Comparison of ENCODE assay signal across 8 cellular contexts in genomic region chr6:157021267-157022021, GRCh38.
DNase-seq lines count a peak whose midpoint lies in the region; ATAC-seq, FAIRE-seq and TF ChIP-seq lines count a peak whose summit lies in the region.

No MANE protein-coding gene starts in this region.

- peak overlapping the region; percentile 76 to 99 (median 92) for H3K27ac Mint-ChIP-seq in IgD-negative memory B cell
- peak overlapping the region; percentile 93 for H3K27ac Mint-ChIP-seq in activated T-helper 17 cell treated with anti-CD3 and anti-CD28 coated beads, Interleukin-2, amount 50 U/mL, for 72 hours
- H3K27ac Mint-ChIP-seq in natural killer cell treated with Interleukin-12 subunit alpha and Interleukin-12 subunit beta and Interleukin-15 and Interleukin-18, amount 100 ng/mL, for 72 hours, result peak overlapping the region; percentile 79 to 84

- peaks cover 2% of the 10 kb centered on the region for H3K36me3 Mint-ChIP-seq in IgD-negative memory B cell
- H3K36me3 Mint-ChIP-seq in activated T-helper 17 cell treated with anti-CD3 and anti-CD28 coated beads, Interleukin-2, amount 50 U/mL, for 72 hours (ENCODE audit: low read depth), result peaks cover 4% of the 10 kb centered on the region
- H3K36me3 Mint-ChIP-seq in natural killer cell treated with Interleukin-12 subunit alpha and Interleukin-12 subunit beta and Interleukin-15 and Interleukin-18, amount 100 ng/mL, for 72 hours, result no peaks in the 10 kb centered on the region

- no peak for TF ChIP-seq CTCF in fibroblast of mammary gland (conservative IDR thresholded peaks at IDR 0.05; ENCODE audit: control insufficient read depth, insufficient read depth, low read depth, low read length)

- no peaks in the 10 kb centered on the region for H3K9me3 Mint-ChIP-seq in IgD-negative memory B cell
- no peaks in the 10 kb centered on the region for H3K9me3 Mint-ChIP-seq in activated T-helper 17 cell treated with anti-CD3 and anti-CD28 coated beads, Interleukin-2, amount 50 U/mL, for 72 hours
- H3K9me3 Mint-ChIP-seq in natural killer cell treated with Interleukin-12 subunit alpha and Interleukin-12 subunit beta and Interleukin-15 and Interleukin-18, amount 100 ng/mL, for 72 hours, result no peaks in the 10 kb centered on the region

- peak overlapping the region; percentile 80 to 99 (median 94) for H3K4me3 Mint-ChIP-seq in IgD-negative memory B cell
- peak overlapping the region; percentile 77 for H3K4me3 Mint-ChIP-seq in activated T-helper 17 cell treated with anti-CD3 and anti-CD28 coated beads, Interleukin-2, amount 50 U/mL, for 72 hours
- H3K4me3 Mint-ChIP-seq in natural killer cell treated with Interleukin-12 subunit alpha and Interleukin-12 subunit beta and Interleukin-15 and Interleukin-18, amount 100 ng/mL, for 72 hours, result peak overlapping the region; percentile 77

- peaks cover 2% of the 10 kb centered on the region for H3K27me3 Mint-ChIP-seq in IgD-negative memory B cell
- H3K27me3 Mint-ChIP-seq in activated T-helper 17 cell treated with anti-CD3 and anti-CD28 coated beads, Interleukin-2, amount 50 U/mL, for 72 hours, result no peaks in the 10 kb centered on the region
- no peaks in the 10 kb centered on the region for H3K27me3 Mint-ChIP-seq in natural killer cell treated with Interleukin-12 subunit alpha and Interleukin-12 subunit beta and Interleukin-15 and Interleukin-18, amount 100 ng/mL, for 72 hours

- H3K4me1 Mint-ChIP-seq in IgD-negative memory B cell, result peaks cover 31 to 52% (median 51%) of the 10 kb centered on the region in 3 donors
- H3K4me1 Mint-ChIP-seq in activated T-helper 17 cell treated with anti-CD3 and anti-CD28 coated beads, Interleukin-2, amount 50 U/mL, for 72 hours, result peaks cover 44% of the 10 kb centered on the region
- peaks cover 23 to 43% of the 10 kb centered on the region in 2 donors for H3K4me1 Mint-ChIP-seq in natural killer cell treated with Interleukin-12 subunit alpha and Interleukin-12 subunit beta and Interleukin-15 and Interleukin-18, amount 100 ng/mL, for 72 hours (ENCODE audit: low read depth in 2 of 2)

- FAIRE-seq in RCC 7860 (lab: Jason Lieb, UNC), result no peak

- peak; percentile 71 for ATAC-seq in GM21619 (IDR thresholded peaks at IDR 0.05; ENCODE audit: unreplicated experiment)
- ATAC-seq in activated T-helper 17 cell treated with anti-CD3 and anti-CD28 coated beads, Interleukin-2, amount 50 U/mL, for 72 hours (replicated peaks), result peak; percentile 83
- peak; percentile 91 to 93 for ATAC-seq in natural killer cell treated with Interleukin-12 subunit alpha and Interleukin-12 subunit beta and Interleukin-15 and Interleukin-18, amount 100 ng/mL, for 72 hours

- DNase-seq in EH (ENCODE audit: low read depth) (peak; percentile 92), RCC 7860 (ENCODE audit: low spot score) (peak; percentile 71), fibroblast of mammary gland (ENCODE audit: low read depth) (peak; percentile 85)
- peak; percentile 93 for DNase-seq in natural killer cell treated with Interleukin-12 subunit alpha and Interleukin-12 subunit beta and Interleukin-15 and Interleukin-18, amount 100 ng/mL, for 72 hours (ENCODE audit: low spot score)
- DNase-seq in stimulated activated naive CD4-positive, alpha-beta T cell treated with Interleukin-2 at 50 U/mL for 16 hours (lab: John Stamatoyannopoulos, UW), result peak; percentile 84

- peak overlapping the region; percentile 73 for H3K4me3 ChIP-seq in fibroblast of mammary gland (ENCODE audit: control insufficient read depth, low read depth, low read length)

Comparison
In these comparisons a context has a peak if more than half of its experiments do, and no peak if none do; other contexts are left out.
1. Peak in every context shown above with its lines: DNase-seq, ATAC-seq and H3K4me3 ChIP-seq.